ENCODE assay signal across 16 cellular contexts in genomic region chr22:19910180-19910744, GRCh38. TPM values are rescaled to one million over a fixed set of nuclear protein-coding genes. Genes with fewer than 3 reads are reported as not detected.
A peak's percentile ranks its signal among the peaks of the same experiment; 100 is the strongest.
DNase-seq lines count a peak whose midpoint lies in the region; ATAC-seq, FAIRE-seq and TF ChIP-seq lines count a peak whose summit lies in the region.
"Had no signal": no experiment of that assay in that cellular context is flagged by ENCODE, and none has a peak within 500 bp of the region (broad histone marks: within the 10 kb centered on the region; RNA-seq: fewer than 3 reads in every experiment).

No MANE protein-coding gene starts in this region.

- H3K4me3 Mint-ChIP-seq in brain = no peak overlapping the region
- H3K4me3 Mint-ChIP-seq: activated naive CD8-positive, alpha-beta T cell; GM23338; stimulated activated naive CD8-positive, alpha-beta T cell treated with anti-CD3 and anti-CD28 coated beads, Interleukin-15, amount 100 ng/mL, for 72 hours had no signal

- peak overlapping the region in 4 of 5 experiments; percentile 25 to 89 (median 53) for H3K27ac Mint-ChIP-seq in brain
- H3K27ac Mint-ChIP-seq: activated naive CD8-positive, alpha-beta T cell; GM23338 had no signal

- WGBS in SK-N-SH (ENCODE audit: low lambda C conversion rate) = 33% methylated on average over 3 of the region's 4 CpGs
- WGBS in IMR-90 (ENCODE audit: extremely low coverage in 2 of 2, insufficient read length in 1 of 2), 2 experiments = 21% methylated on average over 2 of the region's 4 CpGs; no CpG with 5 or more reads in 1 of the 2 experiments
- WGBS in spleen, 5 donors = 27 to 48% (median 38%) methylated on average over 4 of the region's 4 CpGs

- no peak overlapping the region for H2BK15ac ChIP-seq in IMR-90 (ENCODE audit: low read depth, low read length)

- H3K27me3 ChIP-seq in SK-N-SH (ENCODE audit: insufficient read depth) (no peaks in the 10 kb centered on the region), IMR-90 (ENCODE audit: control insufficient read depth, insufficient read depth, low read length) (no peaks in the 10 kb centered on the region), spleen (replicated peaks in 1 of 7) (no peaks in the 10 kb centered on the region)
- H3K27me3 ChIP-seq: neural progenitor cell, transverse colon had no signal

- dilution Hi-C loops in IMR-90 (cut with HindIII; ENCODE audit: low sequenced_read_pairs, unreplicated experiment) = no loop called here

- no peak overlapping the region for H3K4me3 ChIP-seq in SK-N-SH (ENCODE audit: low read depth in 2 of 2, low read length in 1 of 2)
- no peak overlapping the region for H3K4me3 ChIP-seq in IMR-90 (ENCODE audit: insufficient read depth, low read depth, low read length)
- H3K4me3 ChIP-seq in spleen = no peak overlapping the region
- H3K4me3 ChIP-seq: GM23338, neural progenitor cell, psoas muscle, skin epidermis, transverse colon had no signal

- H3K18ac ChIP-seq in IMR-90 (ENCODE audit: low read depth, low read length) = no peak overlapping the region

- in situ Hi-C loops in IMR-90 (cut with MboI; ENCODE audit: low sequenced_read_pairs) = loop anchor here (5.0 kb wide), 1 partner anchor 178 kb away; no protein-coding TSS in a partner anchor

- H3K9me1 ChIP-seq in IMR-90 (ENCODE audit: insufficient read depth, low read length) = peaks cover 6% of the 10 kb centered on the region; the same call in 1 of the 2 replicates

- H3K27ac ChIP-seq in SK-N-SH (ENCODE audit: low read depth in 2 of 2, low read length in 1 of 2) (no peak overlapping the region), IMR-90 (ENCODE audit: insufficient read depth, low read length) (no peak overlapping the region), spleen (no peak overlapping the region)
- H3K27ac ChIP-seq: neural progenitor cell, psoas muscle, skin epidermis, transverse colon had no signal

- H3K9me3 Mint-ChIP-seq in brain = peaks cover 0 to 10% (median 4%) of the 10 kb centered on the region in 5 experiments
- H3K9me3 Mint-ChIP-seq: neural progenitor cell; stimulated activated naive CD8-positive, alpha-beta T cell treated with anti-CD3 and anti-CD28 coated beads, Interleukin-15, amount 100 ng/mL, for 72 hours had no signal

- intact Hi-C loops in IMR-90 (cut with micrococcal nuclease) (loop anchor here (1.0 kb wide), 2 partner anchors 56 to 180 kb away; partner anchors contain the start of genes GNB1L and RTL10), spleen (cut with DNase I; ENCODE audit: low total_unique reads) (loop anchor here (2.0 kb wide), 1 partner anchor 179 kb away; no protein-coding TSS in a partner anchor)

- no peak overlapping the region for H3K56ac ChIP-seq in IMR-90 (ENCODE audit: extremely low read depth, insufficient read depth, low read length)

- no peaks in the 10 kb centered on the region for H3K9me3 ChIP-seq in SK-N-SH
- H3K9me3 ChIP-seq in IMR-90 (ENCODE audit: control insufficient read depth, insufficient read depth, low read length) = no peaks in the 10 kb centered on the region; the same call in 1 of the 2 replicates
- H3K9me3 ChIP-seq in spleen = peaks cover 0 to 5% (median 0%) of the 10 kb centered on the region in 8 donors
- H3K9me3 ChIP-seq: psoas muscle, transverse colon had no signal

- H3K36me3 ChIP-seq in SK-N-SH (replicated peaks in 1 of 2; ENCODE audit: control insufficient read depth in 1 of 2, insufficient read depth in 2 of 2, low read length in 1 of 2) = peaks cover 14 to 21% of the 10 kb centered on the region in 2 experiments
- H3K36me3 ChIP-seq in IMR-90 (ENCODE audit: control insufficient read depth, insufficient read depth, low read length) = peaks cover 21% of the 10 kb centered on the region
- H3K36me3 ChIP-seq in spleen = peaks cover 0 to 88% (median 47%) of the 10 kb centered on the region in 6 donors
- H3K36me3 ChIP-seq: neural progenitor cell had no signal

- no TSS peak for BruUV-seq in IMR-90 (replicated peaks; lab: Mats Ljungman, UMichigan)

- CTCF ChIA-PET in SK-N-SH (lab: Yijun Ruan, JAX) = interaction anchor here (0.5 to 11.4 kb wide), 64 partner anchors 9 to 634 kb away, joined by 3 to 297 read pairs (median 5); partner anchors contain the start of genes COMT, TBX1 and TXNRD2
- CTCF ChIA-PET in IMR-90 (lab: Yijun Ruan, JAX) = interaction anchor here (0.5 to 2.0 kb wide), 7 partner anchors 54 to 571 kb away, joined by 3 to 27 read pairs (median 4); no protein-coding TSS in a partner anchor

- H3K14ac ChIP-seq in IMR-90 (replicated peaks; ENCODE audit: low read depth, low read length) = no peak overlapping the region

- DNase-seq in SK-N-SH (no peak), IMR-90 (no peak), spleen (no peak), NCI-H774 (lab: John Stamatoyannopoulos, UW) (no peak), GM19239 (ENCODE audit: insufficient read length, low spot score) (no peak)
- DNase-seq: NCI-H187 treated with DMSO at 0.1 percent for 48 hours had no signal

- H3K23ac ChIP-seq in IMR-90 (ENCODE audit: low read depth, low read length) = no peak overlapping the region

- no peak for FAIRE-seq in GM19239 (lab: Jason Lieb, UNC)

- no peak overlapping the region for H4K5ac ChIP-seq in IMR-90 (ENCODE audit: low read depth, low read length)

- ATAC-seq in SK-N-SH treated with all-trans-retinoic acid at 6 μM for 48 hours (peak; percentile 14; the same call in 2 of the 3 replicates), IMR-90 (ENCODE audit: low read depth) (no peak; the same call in 1 of the 2 replicates), GM19463 (IDR thresholded peaks at IDR 0.05; ENCODE audit: unreplicated experiment) (no peak)

- H3K4me1 ChIP-seq in SK-N-SH (ENCODE audit: control insufficient read depth in 1 of 2, insufficient read depth in 2 of 2, low read depth in 1 of 2, low read length in 1 of 2) = peaks cover 0 to 5% of the 10 kb centered on the region in 2 experiments; a peak in 1 of 4 replicates
- peaks cover 6% of the 10 kb centered on the region for H3K4me1 ChIP-seq in IMR-90 (ENCODE audit: control insufficient read depth, insufficient read depth, low read length)
- peaks cover 0 to 5% (median 0%) of the 10 kb centered on the region in 6 donors for H3K4me1 ChIP-seq in spleen
- H3K4me1 ChIP-seq: neural progenitor cell, psoas muscle, transverse colon had no signal

- TF ChIP-seq RAD21 in SK-N-SH (IDR thresholded peaks at IDR 0.05; ENCODE audit: low read length) = no peak
- TF ChIP-seq RAD21 in IMR-90 (IDR thresholded peaks at IDR 0.05; ENCODE audit: low read length) = no peak

- TF ChIP-seq EP300 in SK-N-SH (IDR thresholded peaks at IDR 0.05; ENCODE audit: borderline replicate concordance in 1 of 2, low read depth in 1 of 2, low read length in 1 of 2) = no peak

- H3K9me2 ChIP-seq in SK-N-SH = no peaks in the 10 kb centered on the region

- H2AK9ac ChIP-seq in IMR-90 (replicated peaks; ENCODE audit: low read depth, low read length, poor library complexity) = no peak overlapping the region

- peaks cover 15% of the 10 kb centered on the region for H3K4me1 Mint-ChIP-seq in brain

- H3K4me2 ChIP-seq in SK-N-SH = no peak overlapping the region
- no peak overlapping the region for H3K4me2 ChIP-seq in IMR-90 (ENCODE audit: low read depth, low read length)
- H3K4me2 ChIP-seq: GM23338, neural progenitor cell had no signal

- H2AFZ ChIP-seq in SK-N-SH (ENCODE audit: low read depth) (no peak overlapping the region), IMR-90 (replicated peaks; ENCODE audit: low read length, poor library complexity) (peak overlapping the region; percentile 80)
- H2AFZ ChIP-seq: GM23338, neural progenitor cell had no signal

- H2BK20ac ChIP-seq in IMR-90 (ENCODE audit: low read depth, low read length) = no peak overlapping the region

- no peak overlapping the region for H2BK5ac ChIP-seq in IMR-90 (ENCODE audit: low read depth, low read length, poor library complexity, severe bottlenecking)

- H4K20me1 ChIP-seq in SK-N-SH (ENCODE audit: insufficient read depth) = no peaks in the 10 kb centered on the region
- H4K20me1 ChIP-seq in IMR-90 (ENCODE audit: insufficient read depth, low read length) = no peaks in the 10 kb centered on the region

- no peak overlapping the region for H2AK5ac ChIP-seq in IMR-90 (ENCODE audit: low read depth, low read length)

- H3K79me1 ChIP-seq in IMR-90 (ENCODE audit: low read depth in 1 of 2, low read length in 2 of 2) = peaks cover 0 to 7% of the 10 kb centered on the region in 2 experiments; a peak in 2 of 4 replicates

- no peak; the same call in none of the 2 replicates for TF ChIP-seq CTCF in SK-N-SH (IDR thresholded peaks at IDR 0.05)
- no peak for TF ChIP-seq CTCF in IMR-90 (conservative IDR thresholded peaks at IDR 0.05; ENCODE audit: low read depth, low read length)
- TF ChIP-seq CTCF in brain (conservative IDR thresholded peaks at IDR 0.05) = no peak
- TF ChIP-seq CTCF in spleen (IDR thresholded peaks at IDR 0.05 in 8 of 11, conservative IDR thresholded peaks at IDR 0.05 in 3 of 11) = peak in 7 of 11 experiments; percentile 3 to 48 (median 29)

- peaks cover 25% of the 10 kb centered on the region for H3K27me3 Mint-ChIP-seq in brain
- H3K27me3 Mint-ChIP-seq: activated naive CD8-positive, alpha-beta T cell; stimulated activated naive CD8-positive, alpha-beta T cell treated with anti-CD3 and anti-CD28 coated beads, Interleukin-15, amount 100 ng/mL, for 72 hours had no signal

- H3K36me3 Mint-ChIP-seq in brain = no peaks in the 10 kb centered on the region
- H3K36me3 Mint-ChIP-seq: neural progenitor cell had no signal

- no peak for TF ChIP-seq POLR2A in IMR-90 (IDR thresholded peaks at IDR 0.05; ENCODE audit: low read depth, low read length)
- TF ChIP-seq POLR2A in spleen (IDR thresholded peaks at IDR 0.05) = no peak

- no peaks in the 10 kb centered on the region for H3K79me2 ChIP-seq in SK-N-SH (ENCODE audit: insufficient read depth)

- H3K9ac ChIP-seq in SK-N-SH = no peak overlapping the region
- no peak overlapping the region for H3K9ac ChIP-seq in IMR-90 (ENCODE audit: low read depth, low read length)
- H3K9ac ChIP-seq: neural progenitor cell had no signal

- H4K91ac ChIP-seq in IMR-90 (ENCODE audit: insufficient read depth, low read depth, low read length) = no peak overlapping the region

- H3F3A ChIP-seq in SK-N-SH (replicated peaks; ENCODE audit: insufficient read depth) = no peaks in the 10 kb centered on the region

- POLR2A ChIA-PET in SK-N-SH (lab: Yijun Ruan, JAX) = interaction anchor here (1.9 kb wide), 1 partner anchor 180 kb away, joined by 10 read pairs; no protein-coding TSS in a partner anchor
- POLR2A ChIA-PET in IMR-90 (lab: Charles Lee; ENCODE audit: unreplicated experiment) = no interaction called here

- no peak overlapping the region for H3K4ac ChIP-seq in IMR-90 (ENCODE audit: low read depth, low read length)

- no peak overlapping the region; the same call in 1 of the 2 replicates for H2BK120ac ChIP-seq in IMR-90 (ENCODE audit: low read depth, low read length)

- no peak overlapping the region; a peak in 1 of 4 replicates for H4K8ac ChIP-seq in IMR-90 (ENCODE audit: low read depth in 2 of 2, low read length in 2 of 2)

RNA-seq across cellular contexts. Expression of gene COMT, which starts 31.3 kb away (rescaled TPM):
- 205 and 343 TPM in 2 replicates for polyA plus RNA-seq in SK-N-SH (2012; rRNA removed)
- 170 and 298 TPM in 2 replicates for polyA plus RNA-seq in SK-N-SH (2012; cell fraction: cytosol; rRNA removed)
- polyA plus RNA-seq in SK-N-SH (2012; cell fraction: nucleus; rRNA removed) = 209 and 222 TPM in 2 replicates
- total RNA-seq in IMR-90 (2012; rRNA removed) = 175 and 202 TPM in 2 replicates
- 296 and 347 TPM in 2 replicates for polyA plus RNA-seq in IMR-90 (2012; rRNA removed)
- 473 and 691 TPM in 2 replicates for polyA plus RNA-seq in IMR-90 (2012; cell fraction: cytosol; rRNA removed)
- polyA plus RNA-seq in IMR-90 (2012; cell fraction: nucleus; rRNA removed; ENCODE audit: low replicate concordance) = 159 and 329 TPM in 2 replicates
- 161 TPM for polyA plus RNA-seq in brain (ENCODE audit: insufficient read depth, low read depth, low replicate concordance)
- total RNA-seq in spleen = 100 to 1,000 TPM in 5 of 7 donors, 10 to 100 TPM in 2; 86.4 to 216 (median 116) TPM
- polyA plus RNA-seq in spleen = 10 to 100 TPM; 63.5 to 98.0 (median 86.1) TPM

RNA-seq across cellular contexts. Expression of gene TXNRD2, which starts 31.4 kb away (rescaled TPM):
- 33.5 and 34.7 TPM in 2 replicates for polyA plus RNA-seq in SK-N-SH (2012; rRNA removed)
- polyA plus RNA-seq in SK-N-SH (2012; cell fraction: cytosol; rRNA removed) = 16.1 and 21.5 TPM in 2 replicates
- polyA plus RNA-seq in SK-N-SH (2012; cell fraction: nucleus; rRNA removed) = 59.6 and 61.9 TPM in 2 replicates
- total RNA-seq in IMR-90 (2012; rRNA removed) = 14.7 and 15.6 TPM in 2 replicates
- 25.7 and 28.4 TPM in 2 replicates for polyA plus RNA-seq in IMR-90 (2012; rRNA removed)
- polyA plus RNA-seq in IMR-90 (2012; cell fraction: cytosol; rRNA removed) = 29.7 and 38.9 TPM in 2 replicates
- 47.3 and 92.8 TPM in 2 replicates for polyA plus RNA-seq in IMR-90 (2012; cell fraction: nucleus; rRNA removed; ENCODE audit: low replicate concordance)
- 22.2 TPM for polyA plus RNA-seq in brain (ENCODE audit: insufficient read depth, low read depth, low replicate concordance)
- 10 to 100 TPM; 21.6 to 44.8 (median 34.9) TPM for total RNA-seq in spleen
- 10 to 100 TPM; 23.3 to 45.9 (median 45.0) TPM for polyA plus RNA-seq in spleen

RNA-seq across cellular contexts. Expression of gene GNB1L, which starts 55.6 kb away (rescaled TPM):
- polyA plus RNA-seq in SK-N-SH (2012; rRNA removed) (3.2 and 5.9 TPM in 2 replicates), IMR-90 (2012; rRNA removed) (4.4 and 5.5 TPM in 2 replicates), brain (ENCODE audit: insufficient read depth, low read depth, low replicate concordance) (9.5 TPM), spleen (10 to 100 TPM in 2 of 3 donors, 1 to 10 TPM in 1; 7.7 to 10.4 (median 10.1) TPM)
- polyA plus RNA-seq in SK-N-SH (2012; cell fraction: cytosol; rRNA removed) = 2.0 and 4.8 TPM in 2 replicates
- 7.7 and 10.0 TPM in 2 replicates for polyA plus RNA-seq in SK-N-SH (2012; cell fraction: nucleus; rRNA removed)
- total RNA-seq in IMR-90 (2012; rRNA removed) (1.7 and 2.5 TPM in 2 replicates), spleen (1 to 10 TPM; 5.7 to 8.1 (median 7.9) TPM)
- 5.3 and 8.3 TPM in 2 replicates for polyA plus RNA-seq in IMR-90 (2012; cell fraction: cytosol; rRNA removed)
- polyA plus RNA-seq in IMR-90 (2012; cell fraction: nucleus; rRNA removed; ENCODE audit: low replicate concordance) = 3.5 and 12.3 TPM in 2 replicates

RNA-seq across cellular contexts. Expression of gene RTL10, which starts 55.6 kb away (rescaled TPM):
- 7.8 and 8.0 TPM in 2 replicates for polyA plus RNA-seq in SK-N-SH (2012; rRNA removed)
- polyA plus RNA-seq in SK-N-SH (2012; cell fraction: cytosol; rRNA removed) = 3.0 and 4.0 TPM in 2 replicates
- polyA plus RNA-seq in SK-N-SH (2012; cell fraction: nucleus; rRNA removed) = 23.0 and 24.3 TPM in 2 replicates
- total RNA-seq in IMR-90 (2012; rRNA removed) = 8.6 TPM in 2 replicates
- 12.1 and 14.0 TPM in 2 replicates for polyA plus RNA-seq in IMR-90 (2012; rRNA removed)
- polyA plus RNA-seq in IMR-90 (2012; cell fraction: cytosol; rRNA removed) = 8.4 and 9.2 TPM in 2 replicates
- 24.4 and 41.2 TPM in 2 replicates for polyA plus RNA-seq in IMR-90 (2012; cell fraction: nucleus; rRNA removed; ENCODE audit: low replicate concordance)
- polyA plus RNA-seq in brain (ENCODE audit: insufficient read depth, low read depth, low replicate concordance) = 16.2 TPM
- 10 to 100 TPM; 17.0 to 22.9 (median 18.8) TPM for total RNA-seq in spleen
- polyA plus RNA-seq in spleen = 10 to 100 TPM in 2 of 3 donors, 1 to 10 TPM in 1; 8.3 to 13.4 (median 10.8) TPM

Comparison
In these comparisons a context has a peak if more than half of its experiments do, and no peak if none do; other contexts are left out.
1. CTCF ChIP-seq: peak in spleen (7 of 11); none in SK-N-SH (single experiment), IMR-90 (single experiment) and brain (0 of 2).